In the genomic region with DNA sequence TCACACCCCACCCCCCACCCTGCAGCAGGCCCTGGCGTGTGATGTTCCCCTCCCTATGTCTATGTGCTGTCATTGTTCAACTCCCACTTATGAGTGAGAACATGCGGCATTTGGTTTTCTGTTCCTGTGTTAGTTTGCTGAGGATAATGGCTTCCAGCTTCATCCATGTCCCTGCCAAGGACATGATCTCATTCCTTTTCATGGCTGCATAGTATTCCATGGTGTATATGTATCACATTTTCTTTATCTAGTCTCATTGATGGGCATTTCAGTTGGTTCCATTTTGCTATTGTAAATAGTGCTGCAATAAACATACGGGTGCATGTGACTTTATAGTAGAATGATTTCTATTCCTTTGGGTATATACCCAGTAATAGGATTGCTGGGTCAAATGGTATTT, we compare ENCODE assay signal across 8 cellular contexts. TPM values are rescaled to one million over a fixed set of nuclear protein-coding genes. Genes with fewer than 3 reads are reported as not detected.
"Had no signal": no experiment of that assay in that cellular context is flagged by ENCODE, and none has a peak within 500 bp of the region (broad histone marks: within the 10 kb centered on the region; RNA-seq: fewer than 3 reads in every experiment).

No MANE protein-coding gene starts in this region.

RNA-seq across cellular contexts. Expression of gene IL2RA, which starts 2.6 kb away (rescaled TPM):
- total RNA-seq: endothelial cell of umbilical vein, fibroblast of lung, fibroblast of villous mesenchyme, hepatocyte, mammary epithelial cell had no signal
- polyA plus RNA-seq: endothelial cell of umbilical vein, fibroblast of lung, hepatocyte, keratinocyte, mammary epithelial cell, neural cell, SK-N-SH had no signal
